ENCODE assay signal across 8 cellular contexts in the genomic region with DNA sequence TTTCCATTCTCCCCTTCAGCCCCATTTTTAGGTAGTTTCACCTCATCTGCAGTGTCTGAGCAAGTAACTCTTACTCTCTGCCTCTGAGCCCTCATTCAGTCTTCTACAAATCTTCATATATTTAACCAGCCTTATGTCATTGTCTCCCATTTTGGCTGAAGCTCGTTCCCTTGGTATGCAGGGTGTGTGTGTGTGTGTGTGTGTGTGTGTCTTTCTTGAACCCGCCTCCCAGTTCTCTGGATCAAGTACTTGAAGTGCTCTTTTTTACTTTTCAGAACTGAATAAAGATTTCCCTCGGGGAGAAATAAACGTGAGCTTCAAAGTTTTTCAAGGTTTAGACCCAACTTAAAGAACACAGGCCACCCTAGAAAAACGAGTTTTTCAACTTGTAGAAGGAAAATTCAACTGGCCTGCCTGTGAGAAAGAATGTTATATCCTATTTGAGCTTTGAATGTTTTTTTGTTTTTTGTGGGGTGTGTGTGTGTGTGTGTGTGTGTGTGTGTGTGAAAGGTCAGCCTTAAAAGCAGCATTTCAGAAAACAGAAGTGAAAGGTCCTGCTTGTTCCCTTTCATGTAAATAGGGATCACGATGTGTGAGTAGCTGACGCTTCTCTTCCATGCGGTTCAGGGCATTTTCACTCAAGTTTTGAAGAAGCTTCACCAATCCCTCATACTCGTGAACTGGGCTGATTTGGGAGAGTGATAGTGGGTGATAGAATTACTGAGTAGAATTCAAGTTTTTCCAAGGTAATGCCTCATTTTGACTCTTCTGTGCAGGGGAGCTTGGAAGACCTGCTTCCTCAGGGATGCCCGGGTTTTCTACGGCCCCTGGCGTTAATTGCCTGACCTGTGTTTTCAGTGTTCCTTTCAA. TPM values are rescaled to one million over a fixed set of nuclear protein-coding genes. Genes with fewer than 3 reads are reported as not detected.
DNase-seq lines count a peak whose midpoint lies in the region; ATAC-seq and TF ChIP-seq lines count a peak whose summit lies in the region.

No MANE protein-coding gene starts in this region.

- H3K4ac ChIP-seq in IMR-90 (ENCODE audit: low read depth, low read length), result 0 out of 2 replicates have a peak overlapping the region, but pooled peaks have one; percentile 14

- no peak overlapping the region; the same call in 1 of the 2 replicates for H2BK120ac ChIP-seq in IMR-90 (ENCODE audit: low read depth, low read length)

- POLR2A ChIA-PET in IMR-90 (lab: Charles Lee; ENCODE audit: unreplicated experiment), result no interaction called here
- POLR2A ChIA-PET in CD4-positive, alpha-beta T cell (lab: Charles Lee), result interaction anchor here (0.7 kb wide), 2 partner anchors 12 to 601 kb away, joined by 3 read pairs; no protein-coding TSS in a partner anchor
- POLR2A ChIA-PET in T-cell (lab: Charles Lee), result interaction anchor here in 1 of 2 donors (0.6 kb wide), 2 partner anchors 109 to 176 kb away, joined by 3 to 12 read pairs; no protein-coding TSS in a partner anchor

- H3K14ac ChIP-seq in IMR-90 (replicated peaks; ENCODE audit: low read depth, low read length), result no peak overlapping the region

- peaks cover 5 to 70% (median 42%) of the 10 kb centered on the region in 12 donors for H3K4me1 ChIP-seq in heart left ventricle
- peaks cover 22% of the 10 kb centered on the region for H3K4me1 ChIP-seq in IMR-90 (ENCODE audit: control insufficient read depth, insufficient read depth, low read length)

- peak overlapping the region; percentile 18; the same call in 1 of the 2 replicates for H2AK5ac ChIP-seq in IMR-90 (ENCODE audit: low read depth, low read length)

- peak overlapping the region; percentile 45 for H3K18ac ChIP-seq in IMR-90 (ENCODE audit: low read depth, low read length)

- H4K91ac ChIP-seq in IMR-90 (ENCODE audit: insufficient read depth, low read depth, low read length), result peak overlapping the region; percentile 20; the same call in 1 of the 2 replicates

- H3K27me3 ChIP-seq in heart left ventricle (no peaks in the 10 kb centered on the region), IMR-90 (ENCODE audit: control insufficient read depth, insufficient read depth, low read length) (no peaks in the 10 kb centered on the region)
- no peaks in the 10 kb centered on the region for H3K27me3 ChIP-seq in CD4-positive, alpha-beta T cell (ENCODE audit: control insufficient read depth, insufficient read depth, low read length)

- H2BK20ac ChIP-seq in IMR-90 (ENCODE audit: low read depth, low read length), result peak overlapping the region; percentile 24; the same call in 1 of the 2 replicates

- ATAC-seq in heart left ventricle (peak in 1 of 4 donors; percentile 7), Right ventricle myocardium inferior (no peak), IMR-90 (ENCODE audit: low read depth) (peak; percentile 9), HG02970 (IDR thresholded peaks at IDR 0.05; ENCODE audit: low FRiP score, unreplicated experiment) (no peak), T-cell (replicated peaks in 1 of 4) (no peak)
- ATAC-seq in CD4-positive, alpha-beta T cell (ENCODE audit: poor library complexity), result no peak

- H3K9me3 Mint-ChIP-seq in progenitor cell of endocrine pancreas (ENCODE audit: low read depth), result no peaks in the 10 kb centered on the region
- H3K9me3 Mint-ChIP-seq in CD4-positive, alpha-beta T cell, result no peaks in the 10 kb centered on the region
- no peaks in the 10 kb centered on the region for H3K9me3 Mint-ChIP-seq in T-cell

- BruUV-seq in IMR-90 (replicated peaks; lab: Mats Ljungman, UMichigan), result no TSS peak

- peak overlapping the region in 7 of 12 donors; percentile 3 to 38 (median 23) for H3K4me3 ChIP-seq in heart left ventricle
- H3K4me3 ChIP-seq in IMR-90 (ENCODE audit: insufficient read depth, low read depth, low read length), result no peak overlapping the region
- no peak overlapping the region for H3K4me3 ChIP-seq in epithelial cell of esophagus (ENCODE audit: low read length)

- peak overlapping the region; percentile 19; the same call in 1 of the 2 replicates for H4K5ac ChIP-seq in IMR-90 (ENCODE audit: low read depth, low read length)

- H3K9me1 ChIP-seq in IMR-90 (ENCODE audit: insufficient read depth, low read length), result peaks cover 14% of the 10 kb centered on the region

- in situ Hi-C loops in IMR-90 (cut with MboI; ENCODE audit: low sequenced_read_pairs), result no loop called here

- peaks cover 5% of the 10 kb centered on the region; the same call in 1 of the 2 replicates for H4K20me1 ChIP-seq in IMR-90 (ENCODE audit: insufficient read depth, low read length)

- 0 out of 4 replicates have a peak overlapping the region, but pooled peaks of 1 of the 2 experiments have one; percentile 4 for H4K8ac ChIP-seq in IMR-90 (ENCODE audit: low read depth in 2 of 2, low read length in 2 of 2)

- H3K36me3 Mint-ChIP-seq in progenitor cell of endocrine pancreas (ENCODE audit: insufficient read depth) (peaks cover 28% of the 10 kb centered on the region), T-cell (peaks cover 23% of the 10 kb centered on the region)
- peaks cover 41% of the 10 kb centered on the region for H3K36me3 Mint-ChIP-seq in CD4-positive, alpha-beta T cell (ENCODE audit: low read depth)

- no peaks in the 10 kb centered on the region for H3K9me3 ChIP-seq in heart left ventricle
- H3K9me3 ChIP-seq in IMR-90 (ENCODE audit: control insufficient read depth, insufficient read depth, low read length), result no peaks in the 10 kb centered on the region
- no peaks in the 10 kb centered on the region for H3K9me3 ChIP-seq in CD4-positive, alpha-beta T cell (ENCODE audit: control insufficient read depth, low read length)

- no peak overlapping the region for H3K4me3 Mint-ChIP-seq in progenitor cell of endocrine pancreas (ENCODE audit: low read depth)
- no peak overlapping the region for H3K4me3 Mint-ChIP-seq in CD4-positive, alpha-beta T cell
- H3K4me3 Mint-ChIP-seq in T-cell, result peak overlapping the region in 1 of 3 donors; percentile 22

- peaks cover 9% of the 10 kb centered on the region for H3K4me1 Mint-ChIP-seq in progenitor cell of endocrine pancreas (ENCODE audit: low read depth)
- peaks cover 16% of the 10 kb centered on the region for H3K4me1 Mint-ChIP-seq in CD4-positive, alpha-beta T cell (ENCODE audit: low read depth)
- H3K4me1 Mint-ChIP-seq in T-cell, result peaks cover 18 to 22% (median 18%) of the 10 kb centered on the region in 3 donors

- no peak overlapping the region for H3K23ac ChIP-seq in IMR-90 (ENCODE audit: low read depth, low read length)

- no peak overlapping the region for H3K56ac ChIP-seq in IMR-90 (ENCODE audit: extremely low read depth, insufficient read depth, low read length)

- TF ChIP-seq POLR2A in heart left ventricle (IDR thresholded peaks at IDR 0.05) (no peak), IMR-90 (IDR thresholded peaks at IDR 0.05; ENCODE audit: low read depth, low read length) (no peak)

- no peak for TF ChIP-seq RAD21 in IMR-90 (IDR thresholded peaks at IDR 0.05; ENCODE audit: low read length)

- peak overlapping the region; percentile 9; the same call in 2 of the 3 replicates for H2BK15ac ChIP-seq in IMR-90 (ENCODE audit: low read depth, low read length)

- CTCF ChIA-PET in IMR-90 (lab: Yijun Ruan, JAX) (interaction anchor here (0.7 kb wide), 1 partner anchor 32 kb away, joined by 3 read pairs; no protein-coding TSS in a partner anchor), T-cell (lab: Charles Lee) (interaction anchor here (0.7 to 1.8 kb wide), 4 partner anchors 11 to 561 kb away, joined by 3 to 6 read pairs (median 4); no protein-coding TSS in a partner anchor)
- CTCF ChIA-PET in CD4-positive, alpha-beta T cell (lab: Charles Lee), result interaction anchor here (0.6 to 1.5 kb wide), 2 partner anchors 9 to 43 kb away, joined by 3 read pairs; no protein-coding TSS in a partner anchor

- TF ChIP-seq CTCF in heart left ventricle (IDR thresholded peaks at IDR 0.05), result no peak
- no peak for TF ChIP-seq CTCF in IMR-90 (conservative IDR thresholded peaks at IDR 0.05; ENCODE audit: low read depth, low read length)
- no peak for TF ChIP-seq CTCF in epithelial cell of esophagus (IDR thresholded peaks at IDR 0.05; ENCODE audit: insufficient read depth, low read depth, low read length, missing control alignments)
- no peak for TF ChIP-seq CTCF in progenitor cell of endocrine pancreas (IDR thresholded peaks at IDR 0.05; ENCODE audit: unreplicated experiment)
- TF ChIP-seq CTCF in CD4-positive, alpha-beta T cell (IDR thresholded peaks at IDR 0.05), result no peak

- H3K9ac ChIP-seq in IMR-90 (ENCODE audit: low read depth, low read length), result no peak overlapping the region

- no peak overlapping the region for H2AFZ ChIP-seq in IMR-90 (replicated peaks; ENCODE audit: low read length, poor library complexity)

- H3K27ac Mint-ChIP-seq in progenitor cell of endocrine pancreas, result peak overlapping the region; percentile 90
- no peak overlapping the region for H3K27ac Mint-ChIP-seq in CD4-positive, alpha-beta T cell
- no peak overlapping the region for H3K27ac Mint-ChIP-seq in T-cell

- H3K36me3 ChIP-seq in heart left ventricle (peaks cover 0 to 44% (median 38%) of the 10 kb centered on the region in 9 donors), IMR-90 (ENCODE audit: control insufficient read depth, insufficient read depth, low read length) (peaks cover 11% of the 10 kb centered on the region)

- H3K27ac ChIP-seq in heart left ventricle, result peak overlapping the region; percentile 81 to 97 (median 90)
- H3K27ac ChIP-seq in IMR-90 (ENCODE audit: insufficient read depth, low read length), result peak overlapping the region; percentile 48; the same call in 1 of the 2 replicates
- H3K27ac ChIP-seq in CD4-positive, alpha-beta T cell (ENCODE audit: low read depth, low read length), result no peak overlapping the region

- dilution Hi-C loops in IMR-90 (cut with HindIII; ENCODE audit: low sequenced_read_pairs, unreplicated experiment), result no loop called here

- peaks cover 7% of the 10 kb centered on the region for H3K27me3 Mint-ChIP-seq in progenitor cell of endocrine pancreas
- H3K27me3 Mint-ChIP-seq in CD4-positive, alpha-beta T cell, result no peaks in the 10 kb centered on the region
- H3K27me3 Mint-ChIP-seq in T-cell, result no peaks in the 10 kb centered on the region

- H2AK9ac ChIP-seq in IMR-90 (replicated peaks; ENCODE audit: low read depth, low read length, poor library complexity), result no peak overlapping the region

- H2BK5ac ChIP-seq in IMR-90 (ENCODE audit: low read depth, low read length, poor library complexity, severe bottlenecking), result peak overlapping the region; percentile 34

- DNase-seq in heart left ventricle (no peak), Right ventricle myocardium inferior (ENCODE audit: missing footprints) (no peak), IMR-90 (no peak), epithelial cell of esophagus (ENCODE audit: low read depth) (peak; percentile 53), progenitor cell of endocrine pancreas (ENCODE audit: low spot score, unreplicated experiment) (no peak), T-cell (no peak)
- DNase-seq in CD4-positive, alpha-beta T cell, result no peak

- H3K79me1 ChIP-seq in IMR-90 (ENCODE audit: low read depth in 1 of 2, low read length in 2 of 2), result peaks cover 5 to 22% of the 10 kb centered on the region in 2 experiments; a peak in 3 of 4 replicates

- WGBS in heart left ventricle, 4 donors, result 50 to 56% (median 54%) methylated on average over 12 of the region's 12 CpGs
- no CpG with 5 or more reads among the region's 12 CpGs for WGBS in IMR-90 (ENCODE audit: extremely low coverage in 2 of 2, insufficient read length in 1 of 2), 2 experiments

- intact Hi-C loops in heart left ventricle (cut with DNase I) (no loop called here), Right ventricle myocardium inferior (cut with DNase I) (no loop called here), IMR-90 (cut with micrococcal nuclease) (no loop called here)
- intact Hi-C loops in CD4-positive, alpha-beta T cell (cut with DNase I, micrococcal nuclease), result no loop called here

- H3K4me2 ChIP-seq in IMR-90 (ENCODE audit: low read depth, low read length), result peak overlapping the region; percentile 5; the same call in 1 of the 2 replicates

RNA-seq across cellular contexts. Expression of a gene that starts 50.6 kb away (rescaled TPM):
- total RNA-seq in heart left ventricle (1 to 10 TPM in 2 of 9 donors, under 1 TPM in 7; 0.08 to 1.2 (median 0.58) TPM), Right ventricle myocardium inferior (0.16 TPM), IMR-90 (2012; rRNA removed) (0.18 and 0.28 TPM in 2 replicates), progenitor cell of endocrine pancreas (2.6 and 4.0 TPM in 2 replicates), T-cell (1 to 10 TPM; 1.3 to 2.6 (median 1.8) TPM)
- polyA plus RNA-seq in heart left ventricle (under 1 TPM; 0.34 to 0.91 TPM), IMR-90 (2012; rRNA removed) (0.14 and 0.19 TPM in 2 replicates)
- 0.02 and 0.05 TPM in 2 replicates for polyA plus RNA-seq in IMR-90 (2012; cell fraction: cytosol; rRNA removed)
- 0.24 and 0.56 TPM in 2 replicates for polyA plus RNA-seq in IMR-90 (2012; cell fraction: nucleus; rRNA removed; ENCODE audit: low replicate concordance)
- under 1 TPM; 0.22 to 0.34 TPM for total RNA-seq in CD4-positive, alpha-beta T cell

Comparison
In these comparisons a context has a peak if more than half of its experiments do, and no peak if none do; other contexts are left out.
1. H3K4me3 ChIP-seq: peak in heart left ventricle (7 of 12); none in IMR-90 (single experiment) and epithelial cell of esophagus (single experiment).